In genomic region chr14:82621881-82622450, GRCh38 we compare ENCODE assay signal across 29 cellular contexts.
DNase-seq lines count a peak whose midpoint lies in the region; ATAC-seq and TF ChIP-seq lines count a peak whose summit lies in the region.
"Had no signal": no experiment of that assay in that cellular context is flagged by ENCODE, and none has a peak within 500 bp of the region (broad histone marks: within the 10 kb centered on the region; RNA-seq: fewer than 3 reads in every experiment).

No MANE protein-coding gene starts in this region.

- H3K79me2 ChIP-seq in GM23338 (replicated peaks; ENCODE audit: insufficient read depth), result no peaks in the 10 kb centered on the region
- H3K79me2 ChIP-seq: hepatocyte had no signal

- H3K27ac ChIP-seq in GM23338 (ENCODE audit: low read depth) (no peak overlapping the region), sigmoid colon (no peak overlapping the region), heart right ventricle (no peak overlapping the region)
- H3K27ac ChIP-seq: brain microvascular endothelial cell, gastroesophageal sphincter, hepatocyte, ovary, RWPE1, transverse colon had no signal

- intact Hi-C loops in sigmoid colon (cut with DNase I), result no loop called here
- intact Hi-C loops in heart right ventricle (cut with DNase I), result no loop called here

- H3K36me3 Mint-ChIP-seq in GM23338 (ENCODE audit: low read depth) (peaks cover 16% of the 10 kb centered on the region), WTC11 (no peaks in the 10 kb centered on the region)
- H3K36me3 Mint-ChIP-seq: activated naive CD4-positive, alpha-beta T cell treated with anti-CD3 and anti-CD28 coated beads, Interleukin-2, amount 10 ng/mL, durations not matched to agents 7 days and 5 days; memory B cell; stimulated activated memory B cell treated with anti-CD40 and anti-IgM and Interleukin-4, amounts not matched to agents 10 μg/mL and 1 μg/mL and 100 μg/mL, for 72 hours had no signal

- H3K9me3 ChIP-seq in sigmoid colon (no peaks in the 10 kb centered on the region), heart right ventricle (peaks cover 0 to 13% (median 0%) of the 10 kb centered on the region in 11 donors)
- H3K9me3 ChIP-seq: gastroesophageal sphincter, HAP-1, ovary, transverse colon had no signal

- POLR2A ChIA-PET in WTC11 (lab: Charles Lee), result no interaction called here

- H2AFZ ChIP-seq in GM23338, result no peak overlapping the region
- H2AFZ ChIP-seq: hepatocyte had no signal

- no peak overlapping the region for H3K27ac Mint-ChIP-seq in GM23338
- no peak overlapping the region for H3K27ac Mint-ChIP-seq in WTC11
- H3K27ac Mint-ChIP-seq: activated CD8-positive, alpha-beta T cell treated with anti-CD3 and anti-CD28 coated beads for 36 hours; activated naive CD4-positive, alpha-beta T cell treated with anti-CD3 and anti-CD28 coated beads, Interleukin-2, amount 10 ng/mL, durations not matched to agents 7 days and 5 days; activated T-helper 1 cell treated with anti-CD3 and anti-CD28 coated beads, Interleukin-12 subunit alpha, Interleukin-12 subunit beta, Interleukin-2, Interleukin-4 antibody, amounts not matched to agents 30 ng/mL and 10 ng/mL and 1 ng/mL, durations not matched to agents 14 hours and 24 hours and 36 hours; memory B cell; stimulated activated memory B cell treated with anti-CD40 and anti-IgM and Interleukin-4, amounts not matched to agents 10 μg/mL and 1 μg/mL and 100 μg/mL, for 72 hours had no signal

- TF ChIP-seq CTCF in GM23338 (conservative IDR thresholded peaks at IDR 0.05; ENCODE audit: low read depth in 2 of 2) (peak; percentile 52 to 67), WTC11 (IDR thresholded peaks at IDR 0.05) (0 out of 2 replicates have a peak, but pooled peaks have one; percentile 22), sigmoid colon (IDR thresholded peaks at IDR 0.05) (no peak), heart right ventricle (IDR thresholded peaks at IDR 0.05) (no peak)

- 91 to 92% methylated on average over 9 of the region's 9 CpGs for WGBS in sigmoid colon, 2 donors
- 81 to 82% methylated on average over 9 of the region's 9 CpGs for WGBS in heart right ventricle, 2 donors

- no peaks in the 10 kb centered on the region for H4K20me1 ChIP-seq in GM23338 (replicated peaks; ENCODE audit: insufficient read depth)

- peak; percentile 33; the same call in 1 of the 3 replicates for ATAC-seq in GM23338
- peak; percentile 97 for ATAC-seq in WTC11
- ATAC-seq in heart right ventricle, result no peak
- no peak for ATAC-seq in GM21381 (IDR thresholded peaks at IDR 0.05; ENCODE audit: unreplicated experiment)
- ATAC-seq: activated CD8-positive, alpha-beta T cell treated with anti-CD3 and anti-CD28 coated beads for 36 hours; gastroesophageal sphincter; HepG2; left lobe of liver; stimulated activated memory B cell treated with anti-CD40 and anti-IgM and Interleukin-4, amounts not matched to agents 10 μg/mL and 1 μg/mL and 100 μg/mL, for 72 hours had no signal

- H3K4me3 ChIP-seq in GM23338, result no peak overlapping the region
- no peak overlapping the region for H3K4me3 ChIP-seq in sigmoid colon
- H3K4me3 ChIP-seq in heart right ventricle, result no peak overlapping the region
- H3K4me3 ChIP-seq: gastroesophageal sphincter, HAP-1, hepatocyte, ovary, transverse colon had no signal

- peak; percentile 51 for DNase-seq in GM23338 (ENCODE audit: low spot score)
- DNase-seq in NAMALWA (ENCODE audit: low spot score), result peak; percentile 25
- DNase-seq in WTC11 (ENCODE audit: low spot score), result peak; percentile 55
- DNase-seq in sigmoid colon, result peak; percentile 22
- DNase-seq in heart right ventricle, result no peak
- DNase-seq in GM19240 (ENCODE audit: insufficient read length, low spot score), result no peak
- DNase-seq: activated CD4-positive, CD25-positive, alpha-beta regulatory T cell treated with anti-CD3 and anti-CD28 coated beads, Interleukin-2, amount 50 U/mL, for 72 hours; activated CD8-positive, alpha-beta memory T cell treated with anti-CD3 and anti-CD28 coated beads, Interleukin-2, amount 50 U/mL, for 48 hours; activated CD8-positive, alpha-beta T cell treated with anti-CD3 and anti-CD28 coated beads for 36 hours; activated naive CD4-positive, alpha-beta T cell treated with anti-CD3 and anti-CD28 coated beads, Interleukin-2, amount 10 ng/mL, durations not matched to agents 7 days and 5 days; brain microvascular endothelial cell; C1 segment of cervical spinal cord; GF-D8; Kasumi-1; NCI-H146; NCI-H2107; NCI-H446 treated with DMSO at 0.1 percent for 48 hours; ovary; transverse colon had no signal

- no peaks in the 10 kb centered on the region for H3K9me2 ChIP-seq in GM23338 (ENCODE audit: insufficient read depth)

- H3K4me1 Mint-ChIP-seq in GM23338 (no peaks in the 10 kb centered on the region), WTC11 (peaks cover 2% of the 10 kb centered on the region; the same call in 1 of the 2 replicates)
- H3K4me1 Mint-ChIP-seq: activated naive CD4-positive, alpha-beta T cell treated with anti-CD3 and anti-CD28 coated beads, Interleukin-2, amount 10 ng/mL, durations not matched to agents 7 days and 5 days; memory B cell; stimulated activated memory B cell treated with anti-CD40 and anti-IgM and Interleukin-4, amounts not matched to agents 10 μg/mL and 1 μg/mL and 100 μg/mL, for 72 hours had no signal

- H3K4me3 Mint-ChIP-seq in GM23338 (no peak overlapping the region), WTC11 (peak overlapping the region; percentile 31; the same call in 1 of the 2 replicates)
- H3K4me3 Mint-ChIP-seq: activated CD8-positive, alpha-beta T cell treated with anti-CD3 and anti-CD28 coated beads for 36 hours; activated naive CD4-positive, alpha-beta T cell treated with anti-CD3 and anti-CD28 coated beads, Interleukin-2, amount 10 ng/mL, durations not matched to agents 7 days and 5 days; activated T-helper 1 cell treated with anti-CD3 and anti-CD28 coated beads, Interleukin-12 subunit alpha, Interleukin-12 subunit beta, Interleukin-2, Interleukin-4 antibody, amounts not matched to agents 30 ng/mL and 10 ng/mL and 1 ng/mL, durations not matched to agents 14 hours and 24 hours and 36 hours; memory B cell; stimulated activated memory B cell treated with anti-CD40 and anti-IgM and Interleukin-4, amounts not matched to agents 10 μg/mL and 1 μg/mL and 100 μg/mL, for 72 hours had no signal

- CTCF ChIA-PET in WTC11 (lab: Charles Lee), result no interaction called here

- no peaks in the 10 kb centered on the region for H3K27me3 ChIP-seq in GM23338 (ENCODE audit: insufficient read depth)
- no peaks in the 10 kb centered on the region for H3K27me3 ChIP-seq in sigmoid colon
- no peaks in the 10 kb centered on the region for H3K27me3 ChIP-seq in heart right ventricle
- H3K27me3 ChIP-seq: brain microvascular endothelial cell, gastroesophageal sphincter, hepatocyte, ovary, transverse colon had no signal

- H3K36me3 ChIP-seq in GM23338 (ENCODE audit: insufficient read depth), result no peaks in the 10 kb centered on the region
- H3K36me3 ChIP-seq in sigmoid colon, result no peaks in the 10 kb centered on the region
- no peaks in the 10 kb centered on the region for H3K36me3 ChIP-seq in heart right ventricle
- H3K36me3 ChIP-seq: brain microvascular endothelial cell, gastroesophageal sphincter, HAP-1, ovary, transverse colon had no signal

- TF ChIP-seq POLR2A in sigmoid colon (IDR thresholded peaks at IDR 0.05), result no peak

- H3K9me3 Mint-ChIP-seq in GM23338, result peaks cover 74% of the 10 kb centered on the region
- H3K9me3 Mint-ChIP-seq in WTC11, result peaks cover 4% of the 10 kb centered on the region; the same call in 1 of the 2 replicates
- H3K9me3 Mint-ChIP-seq: activated CD8-positive, alpha-beta T cell treated with anti-CD3 and anti-CD28 coated beads for 36 hours had no signal

- no peak overlapping the region for H3K4me2 ChIP-seq in GM23338
- H3K4me2 ChIP-seq: hepatocyte had no signal

- H3K27me3 Mint-ChIP-seq in GM23338 (ENCODE audit: insufficient read depth, low read depth, poor library complexity) (no peaks in the 10 kb centered on the region), WTC11 (ENCODE audit: low read depth) (peaks cover 12% of the 10 kb centered on the region)
- H3K27me3 Mint-ChIP-seq: activated CD8-positive, alpha-beta T cell treated with anti-CD3 and anti-CD28 coated beads for 36 hours; activated naive CD4-positive, alpha-beta T cell treated with anti-CD3 and anti-CD28 coated beads, Interleukin-2, amount 10 ng/mL, durations not matched to agents 7 days and 5 days; memory B cell; stimulated activated memory B cell treated with anti-CD40 and anti-IgM and Interleukin-4, amounts not matched to agents 10 μg/mL and 1 μg/mL and 100 μg/mL, for 72 hours had no signal

- TF ChIP-seq EP300 in sigmoid colon (IDR thresholded peaks at IDR 0.05), result no peak

- H3K4me1 ChIP-seq in GM23338 (ENCODE audit: insufficient read depth) (no peaks in the 10 kb centered on the region), sigmoid colon (no peaks in the 10 kb centered on the region), heart right ventricle (no peaks in the 10 kb centered on the region)
- H3K4me1 ChIP-seq: gastroesophageal sphincter, transverse colon had no signal

- no peaks in the 10 kb centered on the region for H3F3A ChIP-seq in GM23338 (replicated peaks; ENCODE audit: low read depth)

TF ChIP-seq in GM23338, 12 proteins besides CTCF, POLR2A, EP300 and RAD21 (continues in another document):
- TF ChIP-seq NANOG (IDR thresholded peaks at IDR 0.05; ENCODE audit: borderline replicate concordance), result no peak
- TF ChIP-seq EZH2 (IDR thresholded peaks at IDR 0.05; ENCODE audit: low read depth, unreplicated experiment), result no peak
- no peak for TF ChIP-seq ZNF114 (CRISPR knock-in tag; IDR thresholded peaks at IDR 0.05)
- no peak for TF ChIP-seq ZNF331 (CRISPR knock-in tag; IDR thresholded peaks at IDR 0.05; ENCODE audit: low read depth)
- no peak for TF ChIP-seq POLR2AphosphoS5 (IDR thresholded peaks at IDR 0.05; ENCODE audit: low read depth)
- TF ChIP-seq STAT1 (IDR thresholded peaks at IDR 0.05; ENCODE audit: unreplicated experiment), result no peak

TF ChIP-seq in WTC11, 78 proteins besides CTCF, POLR2A, EP300 and RAD21:
- TF ChIP-seq HMGA2 (CRISPR knock-in tag; IDR thresholded peaks at IDR 0.05), result peak; percentile 97
- TF ChIP-seq CREB1 (CRISPR knock-in tag; IDR thresholded peaks at IDR 0.05), result no peak

Comparison
In these comparisons a context has a peak if more than half of its experiments do, and no peak if none do; other contexts are left out.
1. ATAC-seq: peak in GM23338 (single experiment) and WTC11 (single experiment); none in heart right ventricle (0 of 8) and GM21381 (single experiment).
2. DNase-seq: peak in GM23338 (single experiment), NAMALWA (single experiment), WTC11 (single experiment) and sigmoid colon (single experiment); none in heart right ventricle (0 of 2) and GM19240 (single experiment).
3. CTCF ChIP-seq: peak in GM23338 (2 of 2) and WTC11 (single experiment); none in sigmoid colon (0 of 4) and heart right ventricle (0 of 9).